In genomic region chr4:46993075-46994006, GRCh38 we compare ENCODE assay signal across 8 cellular contexts. TPM values are rescaled to one million over a fixed set of nuclear protein-coding genes. Genes with fewer than 3 reads are reported as not detected.
DNase-seq lines count a peak whose midpoint lies in the region; ATAC-seq and TF ChIP-seq lines count a peak whose summit lies in the region.

GABRA4 (minus strand) TSS chr4:46993581; CDS start chr4:46993424, 157 bp downstream.

- no peaks in the 10 kb centered on the region for H3K9me3 Mint-ChIP-seq in WTC11

- no peaks in the 10 kb centered on the region for H3K36me3 ChIP-seq in rectal smooth muscle tissue (ENCODE audit: control insufficient read depth, insufficient read depth, low read length)

- no peaks in the 10 kb centered on the region for H3K36me3 Mint-ChIP-seq in WTC11

- TF ChIP-seq CTCF in GM12864 (IDR thresholded peaks at IDR 0.05; ENCODE audit: low read depth, low read length, missing control alignments) (no peak), WTC11 (IDR thresholded peaks at IDR 0.05) (no peak)

- TF ChIP-seq POLR2A in GM18505 (IDR thresholded peaks at IDR 0.05; ENCODE audit: borderline replicate concordance, extremely low read depth, insufficient read depth, insufficient read length), result no peak

- no peaks in the 10 kb centered on the region for H3K4me1 ChIP-seq in rectal smooth muscle tissue (ENCODE audit: control insufficient read depth, insufficient read depth, low read length)

- H3K4me1 Mint-ChIP-seq in WTC11, result peaks cover 19% of the 10 kb centered on the region

- DNase-seq in GM12864 (ENCODE audit: low read depth), result no peak
- peak; percentile 53 for DNase-seq in WTC11 (ENCODE audit: low spot score)
- peak; percentile 59 for DNase-seq in Right ventricle myocardium inferior (ENCODE audit: missing footprints)
- DNase-seq in stimulated activated CD4-positive, alpha-beta T cell treated with anti-CD3 and anti-CD28 coated beads, Interleukin-4, amount 100 ng/mL, for 24 hours, result no peak
- no peak for DNase-seq in NCI-H1694 (lab: John Stamatoyannopoulos, UW)
- DNase-seq in cortex of kidney (lab: John Stamatoyannopoulos, UW), result no peak

- peaks cover 92% of the 10 kb centered on the region for H3K27me3 Mint-ChIP-seq in WTC11 (ENCODE audit: low read depth)

- POLR2A ChIA-PET in WTC11 (lab: Charles Lee), result no interaction called here

- H3K4me3 ChIP-seq in GM12864 (ENCODE audit: low read depth, low read length), result peak within 1 kb of the TSS; percentile 16
- peak within 1 kb of the TSS; percentile 44 for H3K4me3 ChIP-seq in rectal smooth muscle tissue (ENCODE audit: low read length)

- CTCF ChIA-PET in WTC11 (lab: Charles Lee), result interaction anchor here (1.0 to 1.9 kb wide), 4 partner anchors 39 to 345 kb away, joined by 4 to 6 read pairs (median 4); no protein-coding TSS in a partner anchor

- no peaks in the 10 kb centered on the region for H3K27me3 ChIP-seq in rectal smooth muscle tissue (ENCODE audit: control insufficient read depth, insufficient read depth, low read length)

- H3K27ac Mint-ChIP-seq in WTC11, result no peak within 1 kb of the TSS

- peak within 1 kb of the TSS; percentile 81 for H3K4me3 Mint-ChIP-seq in WTC11

- intact Hi-C loops in Right ventricle myocardium inferior (cut with DNase I), result loop anchor here (5.0 kb wide), 1 partner anchor 46 kb away; no protein-coding TSS in a partner anchor

- ATAC-seq in WTC11, result peak; percentile 88
- ATAC-seq in Right ventricle myocardium inferior, result peak; percentile 66
- no peak for ATAC-seq in GM18505 (IDR thresholded peaks at IDR 0.05; ENCODE audit: unreplicated experiment)

- H3K27ac ChIP-seq in rectal smooth muscle tissue (ENCODE audit: low read depth, low read length), result no peak within 1 kb of the TSS

- H3K9ac ChIP-seq in rectal smooth muscle tissue (ENCODE audit: low read length), result no peak within 1 kb of the TSS

TF ChIP-seq in WTC11, 78 proteins besides CTCF, POLR2A, EP300 and RAD21 (continues in another document):
- TF ChIP-seq E2F4 (CRISPR knock-in tag; IDR thresholded peaks at IDR 0.05; ENCODE audit: borderline replicate concordance, low read depth) (no peak), PRDM15 (CRISPR knock-in tag; IDR thresholded peaks at IDR 0.05) (no peak), ZNF671 (CRISPR knock-in tag; IDR thresholded peaks at IDR 0.05) (no peak), ARID4B (CRISPR knock-in tag; IDR thresholded peaks at IDR 0.05; ENCODE audit: borderline replicate concordance) (no peak), IRF1 (CRISPR knock-in tag; IDR thresholded peaks at IDR 0.05) (0 out of 2 replicates have a peak, but pooled peaks have one; percentile 30), AR (CRISPR knock-in tag; IDR thresholded peaks at IDR 0.05) (no peak), NR3C1 (CRISPR knock-in tag; conservative IDR thresholded peaks at IDR 0.05; ENCODE audit: low read depth) (no peak), GABPB1 (CRISPR knock-in tag; IDR thresholded peaks at IDR 0.05) (no peak)

RNA-seq across cellular contexts. Expression of gene GABRA4, which starts in this region (rescaled TPM):
- total RNA-seq in WTC11 (2021) (0.20 to 0.53 TPM (median 0.25 TPM) in 3 replicates), Right ventricle myocardium inferior (3.8 TPM)

Comparison
In these comparisons a context has a peak if more than half of its experiments do, and no peak if none do; other contexts are left out.
1. Peak in DNase-seq and ATAC-seq in WTC11; RNA of the gene not detected or under 1 TPM.